Comparison of ENCODE assay signal across 9 cellular contexts in genomic region chr19:18091217-18091608, GRCh38. TPM values are rescaled to one million over a fixed set of nuclear protein-coding genes. Genes with fewer than 3 reads are reported as not detected.
A peak's percentile ranks its signal among the peaks of the same experiment; 100 is the strongest.
DNase-seq lines count a peak whose midpoint lies in the region; ATAC-seq lines count a peak whose summit lies in the region.
"Had no signal": no experiment of that assay in that cellular context is flagged by ENCODE, and none has a peak within 500 bp of the region (broad histone marks: within the 10 kb centered on the region; RNA-seq: fewer than 3 reads in every experiment).

No MANE protein-coding gene starts in this region.

- no peaks in the 10 kb centered on the region for H3K9me3 Mint-ChIP-seq in activated T-helper 17 cell treated with anti-CD3 and anti-CD28 coated beads, Interleukin-2, amount 50 U/mL, for 72 hours
- H3K9me3 Mint-ChIP-seq in memory B cell, result no peaks in the 10 kb centered on the region
- H3K9me3 Mint-ChIP-seq in stimulated activated naive CD8-positive, alpha-beta T cell treated with anti-CD3 and anti-CD28 coated beads, Interleukin-15, amount 100 ng/mL, for 72 hours, result no peaks in the 10 kb centered on the region

- H3K27ac Mint-ChIP-seq in activated T-helper 17 cell treated with anti-CD3 and anti-CD28 coated beads, Interleukin-2, amount 50 U/mL, for 72 hours, result peak overlapping the region; percentile 98
- peak overlapping the region; percentile 93 for H3K27ac Mint-ChIP-seq in memory B cell
- peak overlapping the region; percentile 96 to 97 for H3K27ac Mint-ChIP-seq in stimulated activated naive CD8-positive, alpha-beta T cell treated with anti-CD3 and anti-CD28 coated beads, Interleukin-15, amount 100 ng/mL, for 72 hours

- peak overlapping the region; percentile 91 for H3K4me3 Mint-ChIP-seq in activated T-helper 17 cell treated with anti-CD3 and anti-CD28 coated beads, Interleukin-2, amount 50 U/mL, for 72 hours
- H3K4me3 Mint-ChIP-seq in memory B cell, result peak overlapping the region; percentile 41
- H3K4me3 Mint-ChIP-seq in stimulated activated naive CD8-positive, alpha-beta T cell treated with anti-CD3 and anti-CD28 coated beads, Interleukin-15, amount 100 ng/mL, for 72 hours, result peak overlapping the region; percentile 68 to 78

- H3K36me3 Mint-ChIP-seq in activated T-helper 17 cell treated with anti-CD3 and anti-CD28 coated beads, Interleukin-2, amount 50 U/mL, for 72 hours (ENCODE audit: low read depth), result peaks cover 6% of the 10 kb centered on the region
- no peaks in the 10 kb centered on the region for H3K36me3 Mint-ChIP-seq in memory B cell

- peak; percentile 83 for DNase-seq in CD1c-positive myeloid dendritic cell (ENCODE audit: extremely low spot score)
- DNase-seq in NOMO-1 (lab: John Stamatoyannopoulos, UW; ENCODE audit: unreplicated experiment in 2 of 2), result peak; percentile 85 to 86
- DNase-seq in memory B cell (ENCODE audit: low spot score in 2 of 2), result peak; percentile 53 to 66
- peak; percentile 74 to 88 for DNase-seq in stimulated activated naive CD8-positive, alpha-beta T cell treated with anti-CD3 and anti-CD28 coated beads, Interleukin-15, amount 100 ng/mL, for 72 hours
- no peak for DNase-seq in NCI-H1092 (lab: John Stamatoyannopoulos, UW)
- DNase-seq in NCI-H1436 (lab: John Stamatoyannopoulos, UW), result no peak

- H3K4me1 Mint-ChIP-seq in activated T-helper 17 cell treated with anti-CD3 and anti-CD28 coated beads, Interleukin-2, amount 50 U/mL, for 72 hours, result peaks cover 20% of the 10 kb centered on the region
- H3K4me1 Mint-ChIP-seq in memory B cell, result peaks cover 42% of the 10 kb centered on the region
- H3K4me1 Mint-ChIP-seq in stimulated activated naive CD8-positive, alpha-beta T cell treated with anti-CD3 and anti-CD28 coated beads, Interleukin-15, amount 100 ng/mL, for 72 hours, result peaks cover 78% of the 10 kb centered on the region

- ATAC-seq in activated T-helper 17 cell treated with anti-CD3 and anti-CD28 coated beads, Interleukin-2, amount 50 U/mL, for 72 hours (replicated peaks), result peak; percentile 77
- ATAC-seq in memory B cell (ENCODE audit: low read depth), result peak; percentile 77
- ATAC-seq in stimulated activated naive CD8-positive, alpha-beta T cell treated with anti-CD3 and anti-CD28 coated beads, Interleukin-15, amount 100 ng/mL, for 72 hours, result peak; percentile 82
- no peak for ATAC-seq in HG03439 (IDR thresholded peaks at IDR 0.05; ENCODE audit: unreplicated experiment)

- no peaks in the 10 kb centered on the region for H3K27me3 Mint-ChIP-seq in activated T-helper 17 cell treated with anti-CD3 and anti-CD28 coated beads, Interleukin-2, amount 50 U/mL, for 72 hours
- H3K27me3 Mint-ChIP-seq in memory B cell, result no peaks in the 10 kb centered on the region
- no peaks in the 10 kb centered on the region for H3K27me3 Mint-ChIP-seq in stimulated activated naive CD8-positive, alpha-beta T cell treated with anti-CD3 and anti-CD28 coated beads, Interleukin-15, amount 100 ng/mL, for 72 hours

RNA-seq across cellular contexts. Expression of gene IL12RB1, which starts 4.5 kb away (rescaled TPM):
- 10 to 100 TPM; 28.6 to 54.5 TPM for total RNA-seq in activated T-helper 17 cell treated with anti-CD3 and anti-CD28 coated beads, Interleukin-2, amount 50 U/mL, for 72 hours
- total RNA-seq: renal cortical epithelial cell had no signal

RNA-seq across cellular contexts. Expression of gene MAST3, which starts 6.4 kb away (rescaled TPM):
- 10 to 100 TPM; 23.5 to 46.6 TPM for total RNA-seq in activated T-helper 17 cell treated with anti-CD3 and anti-CD28 coated beads, Interleukin-2, amount 50 U/mL, for 72 hours

Comparison
In these comparisons a context has a peak if more than half of its experiments do, and no peak if none do; other contexts are left out.
1. DNase-seq: peak in CD1c-positive myeloid dendritic cell (single experiment), NOMO-1 (2 of 2), memory B cell (2 of 2) and stimulated activated naive CD8-positive, alpha-beta T cell treated with anti-CD3 and anti-CD28 coated beads, Interleukin-15, amount 100 ng/mL, for 72 hours (2 of 2); none in NCI-H1092 (single experiment) and NCI-H1436 (single experiment).
2. H3K4me3 Mint-ChIP-seq: peak in every context shown above with its lines; median percentile 91 in activated T-helper 17 cell treated with anti-CD3 and anti-CD28 coated beads, Interleukin-2, amount 50 U/mL, for 72 hours; 73 in stimulated activated naive CD8-positive, alpha-beta T cell treated with anti-CD3 and anti-CD28 coated beads, Interleukin-15, amount 100 ng/mL, for 72 hours; 41 in memory B cell.
3. Peak in every context shown above with its lines, with median percentiles within 50 percentile points of each other: H3K27ac Mint-ChIP-seq.